16 cellular contexts compared by ENCODE assay signal in the genomic region with DNA sequence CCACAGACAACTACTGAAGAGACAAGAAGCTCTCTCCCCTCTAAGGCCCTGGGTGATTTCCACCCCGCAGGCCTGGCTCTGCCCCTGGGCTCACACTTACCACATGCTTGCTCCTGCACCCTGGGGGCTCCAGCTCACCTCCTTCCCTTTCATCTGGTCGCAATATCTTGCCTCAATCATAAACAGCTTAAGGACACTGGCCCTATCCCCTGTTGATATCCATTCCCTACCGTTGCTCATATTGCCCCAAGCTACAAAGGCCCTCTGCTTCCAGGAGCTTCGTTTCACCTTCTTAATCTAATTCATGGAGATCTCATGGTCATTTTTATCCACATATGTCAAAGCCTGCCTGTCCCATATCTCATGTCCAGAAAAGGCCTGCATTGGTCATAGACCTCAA. TPM values are rescaled to one million over a fixed set of nuclear protein-coding genes. Genes with fewer than 3 reads are reported as not detected.
DNase-seq lines count a peak whose midpoint lies in the region; ATAC-seq and TF ChIP-seq lines count a peak whose summit lies in the region.
"Had no signal": no experiment of that assay in that cellular context is flagged by ENCODE, and none has a peak within 500 bp of the region (broad histone marks: within the 10 kb centered on the region; RNA-seq: fewer than 3 reads in every experiment).

No MANE protein-coding gene starts in this region.

- no peaks in the 10 kb centered on the region for H3K27me3 Mint-ChIP-seq in Calu3 (ENCODE audit: unreplicated experiment)
- no peaks in the 10 kb centered on the region for H3K27me3 Mint-ChIP-seq in glutamatergic neuron (ENCODE audit: unreplicated experiment)

- H3K27me3 ChIP-seq in Panc1 (ENCODE audit: control insufficient read depth, insufficient read depth, low read length) = no peaks in the 10 kb centered on the region
- H3K27me3 ChIP-seq in transverse colon = no peaks in the 10 kb centered on the region

- intact Hi-C loops in Calu3 (cut with micrococcal nuclease; ENCODE audit: unreplicated experiment) = no loop called here
- intact Hi-C loops in Panc1 (cut with micrococcal nuclease; ENCODE audit: unreplicated experiment) = no loop called here
- intact Hi-C loops in transverse colon (cut with DNase I; ENCODE audit: low total_unique reads) = no loop called here

- H3K36me3 Mint-ChIP-seq in Calu3 (ENCODE audit: insufficient read depth, unreplicated experiment) (peaks cover 11% of the 10 kb centered on the region), glutamatergic neuron (ENCODE audit: unreplicated experiment) (peaks cover 5% of the 10 kb centered on the region)
- H3K36me3 Mint-ChIP-seq: CD8-positive, alpha-beta T cell had no signal

- H3K4me3 Mint-ChIP-seq in Calu3 (ENCODE audit: low read depth, unreplicated experiment) (no peak overlapping the region), glutamatergic neuron (ENCODE audit: unreplicated experiment) (no peak overlapping the region)
- H3K4me3 Mint-ChIP-seq: CD14-positive monocyte; CD8-positive, alpha-beta T cell had no signal

- DNase-seq in Calu3 (no peak), Panc1 (ENCODE audit: low read depth, low spot score) (no peak), glutamatergic neuron (no peak), transverse colon (no peak), mucosa of gallbladder (ENCODE audit: low spot score) (no peak), retina (no peak)
- no peak for DNase-seq in activated effector memory CD4-positive, alpha-beta T cell treated with anti-CD3 and anti-CD28 coated beads, Interleukin-2, amount 50 U/mL, for 16 hours
- DNase-seq: CD8-positive, alpha-beta T cell; COR-L47; DND-41; GF-D8; GM23248 had no signal

- 0 out of 2 replicates have a peak, but pooled peaks have one; percentile 14 for ATAC-seq in Panc1
- no peak for ATAC-seq in GM18873 (IDR thresholded peaks at IDR 0.05; ENCODE audit: low FRiP score, unreplicated experiment)
- ATAC-seq: CD8-positive, alpha-beta T cell; HCT116 had no signal

- no peaks in the 10 kb centered on the region for H3K9me3 ChIP-seq in Panc1 (ENCODE audit: control insufficient read depth, insufficient read depth, low read depth, low read length)
- no peaks in the 10 kb centered on the region for H3K9me3 ChIP-seq in transverse colon

- TF ChIP-seq CTCF in Calu3 (IDR thresholded peaks at IDR 0.05; ENCODE audit: unreplicated experiment) = no peak
- TF ChIP-seq CTCF in Panc1 (IDR thresholded peaks at IDR 0.05) = no peak
- no peak for TF ChIP-seq CTCF in glutamatergic neuron (IDR thresholded peaks at IDR 0.05; ENCODE audit: partially characterized antibody, unreplicated experiment)
- no peak for TF ChIP-seq CTCF in transverse colon (IDR thresholded peaks at IDR 0.05)

- no peak overlapping the region for H3K4me3 ChIP-seq in Panc1 (ENCODE audit: low read depth in 2 of 2, low read length in 2 of 2)
- H3K4me3 ChIP-seq in transverse colon = no peak overlapping the region
- H3K4me3 ChIP-seq: GM23248 had no signal

- no peak for TF ChIP-seq EP300 in transverse colon (IDR thresholded peaks at IDR 0.05; ENCODE audit: low read depth)

- in situ Hi-C loops in Panc1 (cut with HindIII; ENCODE audit: low pct_unique_long_range_greater_than_20kb, low sequenced_read_pairs) (no loop called here), transverse colon (cut with MboI; ENCODE audit: low pct_ligation_motif_present in 1 of 4, low pct_unique_long_range_greater_than_20kb in 1 of 4, low sequenced_read_pairs in 3 of 4) (no loop called here)

- CTCF ChIA-PET in Calu3 (lab: Charles Lee) = no interaction called here
- CTCF ChIA-PET in Panc1 (lab: Charles Lee) = no interaction called here

- H3K27ac ChIP-seq in Panc1 (ENCODE audit: low read length) = peak overlapping the region; percentile 75; the same call in 1 of the 2 replicates
- H3K27ac ChIP-seq in transverse colon = peak overlapping the region; percentile 73 to 75 (median 75)
- H3K27ac ChIP-seq: 22Rv1, GM23248 had no signal

- 85 to 86% methylated on average over 4 of the region's 4 CpGs for WGBS in transverse colon (ENCODE audit: low coverage in 1 of 2), 2 donors

- POLR2A ChIA-PET in Panc1 (lab: Charles Lee) = no interaction called here

- H3K4me1 Mint-ChIP-seq in Calu3 (ENCODE audit: low read depth, unreplicated experiment) (peaks cover 14% of the 10 kb centered on the region), glutamatergic neuron (ENCODE audit: low read depth, unreplicated experiment) (peaks cover 14% of the 10 kb centered on the region)
- H3K4me1 Mint-ChIP-seq: CD14-positive monocyte had no signal

- H3K27ac Mint-ChIP-seq in Calu3 (ENCODE audit: unreplicated experiment) = peak overlapping the region; percentile 72
- peak overlapping the region; percentile 24 for H3K27ac Mint-ChIP-seq in glutamatergic neuron (ENCODE audit: unreplicated experiment)
- H3K27ac Mint-ChIP-seq: CD14-positive monocyte; CD8-positive, alpha-beta T cell had no signal

- no peaks in the 10 kb centered on the region for H3K9me3 Mint-ChIP-seq in Calu3 (ENCODE audit: low read depth, unreplicated experiment)
- no peaks in the 10 kb centered on the region for H3K9me3 Mint-ChIP-seq in glutamatergic neuron (ENCODE audit: unreplicated experiment)
- H3K9me3 Mint-ChIP-seq: CD8-positive, alpha-beta T cell had no signal

- TF ChIP-seq POLR2A in transverse colon (IDR thresholded peaks at IDR 0.05) = no peak

- H3K36me3 ChIP-seq in Panc1 (ENCODE audit: control insufficient read depth, insufficient read depth, low read length) = no peaks in the 10 kb centered on the region
- H3K36me3 ChIP-seq in transverse colon = no peaks in the 10 kb centered on the region

- peaks cover 24% of the 10 kb centered on the region for H3K4me1 ChIP-seq in Panc1 (ENCODE audit: control insufficient read depth, insufficient read depth, low read length)
- peaks cover 5 to 47% (median 25%) of the 10 kb centered on the region in 4 donors for H3K4me1 ChIP-seq in transverse colon

- BruUV-seq in Calu3 (replicated peaks; lab: Mats Ljungman, UMichigan) = no TSS peak
- BruUV-seq in Panc1 (replicated peaks; lab: Mats Ljungman, UMichigan) = no TSS peak

RNA-seq across cellular contexts. Expression of gene TSEN2, which starts 46.0 kb away (rescaled TPM):
- total RNA-seq in Calu3 (2022) (26.7 and 32.0 TPM in 2 replicates), Panc1 (2021; ENCODE audit: unreplicated experiment) (22.0 TPM), glutamatergic neuron (ENCODE audit: unreplicated experiment) (18.6 TPM), transverse colon (10 to 100 TPM; 20.9 to 47.6 (median 30.1) TPM), mucosa of gallbladder (13.6 TPM)
- polyA plus RNA-seq in Panc1 (2012; ENCODE audit: insufficient read length) = 14.9 TPM
